ENCODE assay signal across 8 cellular contexts in genomic region chr19:2949939-2950285, GRCh38. TPM values are rescaled to one million over a fixed set of nuclear protein-coding genes. Genes with fewer than 3 reads are reported as not detected.
DNase-seq lines count a peak whose midpoint lies in the region; ATAC-seq and TF ChIP-seq lines count a peak whose summit lies in the region.

No MANE protein-coding gene starts in this region.

- H3K27me3 ChIP-seq in colonic mucosa = no peaks in the 10 kb centered on the region
- no peaks in the 10 kb centered on the region for H3K27me3 ChIP-seq in lung (ENCODE audit: control insufficient read depth, insufficient read depth)
- H3K27me3 ChIP-seq in vagina = no peaks in the 10 kb centered on the region

- H3K36me3 ChIP-seq in OCI-LY7 (ENCODE audit: insufficient read depth, low read length) (no peaks in the 10 kb centered on the region), colonic mucosa (no peaks in the 10 kb centered on the region), lung (ENCODE audit: control insufficient read depth in 2 of 2, insufficient read depth in 2 of 2, low read length in 2 of 2) (no peaks in the 10 kb centered on the region), vagina (no peaks in the 10 kb centered on the region)

- peaks cover 16% of the 10 kb centered on the region; the same call in 1 of the 2 replicates for H3K79me2 ChIP-seq in OCI-LY7 (ENCODE audit: insufficient read depth, low read depth, low read length)

- ATAC-seq in GM21528 (IDR thresholded peaks at IDR 0.05; ENCODE audit: low FRiP score, unreplicated experiment) (peak; percentile 5), lung (ENCODE audit: insufficient read depth, low FRiP score) (peak; percentile 2)

- no TSS peak for BruUV-seq in OCI-LY7 (replicated peaks; lab: Mats Ljungman, UMichigan)

- 0 to 1% methylated on average over 11 of the region's 11 CpGs for WGBS in lung, 2 donors

- H3K4me3 ChIP-seq in OCI-LY7 (ENCODE audit: low read depth, low read length, poor library complexity, severe bottlenecking) = peak overlapping the region; percentile 96
- H3K4me3 ChIP-seq in colonic mucosa = peak overlapping the region; percentile 79
- H3K4me3 ChIP-seq in lung = peak overlapping the region; percentile 90
- H3K4me3 ChIP-seq in vagina = peak overlapping the region; percentile 51 to 73

- H3K9me3 ChIP-seq in OCI-LY7 (ENCODE audit: low read length) (no peaks in the 10 kb centered on the region), colonic mucosa (no peaks in the 10 kb centered on the region), lung (ENCODE audit: control insufficient read depth in 2 of 2, insufficient read depth in 1 of 2, low read length in 1 of 2) (no peaks in the 10 kb centered on the region), vagina (no peaks in the 10 kb centered on the region)

- no peak for TF ChIP-seq POLR2A in vagina (IDR thresholded peaks at IDR 0.05)

- peak overlapping the region; percentile 85 for H3K4me2 ChIP-seq in OCI-LY7 (ENCODE audit: low read length)

- POLR2A ChIA-PET in OCI-LY7 (lab: Charles Lee) = interaction anchor here (0.9 to 2.1 kb wide), 6 partner anchors 15 to 179 kb away, joined by 3 to 8 read pairs (median 4); partner anchors contain the start of gene ZNF57

- peak overlapping the region; percentile 56; the same call in 1 of the 2 replicates for H2AFZ ChIP-seq in OCI-LY7 (ENCODE audit: low read length)

- peak overlapping the region; percentile 71 for H3K27ac ChIP-seq in OCI-LY7 (ENCODE audit: low read depth, low read length, poor library complexity, severe bottlenecking)
- H3K27ac ChIP-seq in colonic mucosa = peak overlapping the region; percentile 91
- peak overlapping the region; percentile 91 to 96 for H3K27ac ChIP-seq in lung (ENCODE audit: low read depth in 1 of 2, low read length in 1 of 2)
- H3K27ac ChIP-seq in vagina = peak overlapping the region; percentile 95

- H3K4me1 ChIP-seq in OCI-LY7 (ENCODE audit: insufficient read depth, low read length, poor library complexity, severe bottlenecking) (peaks cover 23% of the 10 kb centered on the region), colonic mucosa (no peaks in the 10 kb centered on the region), lung (ENCODE audit: control insufficient read depth in 2 of 2, insufficient read depth in 2 of 2, low read length in 2 of 2) (peaks cover 4 to 6% of the 10 kb centered on the region in 2 donors), vagina (peaks cover 17% of the 10 kb centered on the region)

- DNase-seq in CD1c-positive myeloid dendritic cell (ENCODE audit: extremely low spot score) = peak; percentile 17
- peak; percentile 59 for DNase-seq in OCI-LY7 (ENCODE audit: low spot score)
- DNase-seq in colonic mucosa = no peak
- DNase-seq in lung (ENCODE audit: low spot score) = peak; percentile 45
- DNase-seq in vagina (ENCODE audit: extremely low spot score in 2 of 2) = no peak
- no peak for DNase-seq in NCI-H187 (lab: John Stamatoyannopoulos, UW)
- DNase-seq in T-helper 9 cell = no peak

- intact Hi-C loops in OCI-LY7 (cut with micrococcal nuclease; ENCODE audit: unreplicated experiment) = loop anchor here (2.0 to 5.0 kb wide), 2 partner anchors 177 to 213 kb away; no protein-coding TSS in a partner anchor
- intact Hi-C loops in colonic mucosa (cut with DNase I) = no loop called here
- intact Hi-C loops in vagina (cut with DNase I) = loop anchor here (10.0 kb wide), 1 partner anchor 155 kb away; no protein-coding TSS in a partner anchor

- CTCF ChIA-PET in OCI-LY7 (lab: Charles Lee; ENCODE audit: unreplicated experiment) = interaction anchor here (0.9 to 1.5 kb wide), 3 partner anchors 63 to 175 kb away, joined by 3 to 4 read pairs (median 3); no protein-coding TSS in a partner anchor

- TF ChIP-seq CTCF in OCI-LY7 (conservative IDR thresholded peaks at IDR 0.05; ENCODE audit: low read length) (no peak), colonic mucosa (IDR thresholded peaks at IDR 0.05) (no peak), lung (IDR thresholded peaks at IDR 0.05; ENCODE audit: control extremely low read depth, extremely low read depth) (no peak), vagina (IDR thresholded peaks at IDR 0.05) (no peak)

- H4K20me1 ChIP-seq in OCI-LY7 (ENCODE audit: insufficient read depth, low read length) = no peaks in the 10 kb centered on the region

- H3K9me2 ChIP-seq in OCI-LY7 (ENCODE audit: insufficient read depth, low read length) = no peaks in the 10 kb centered on the region

- peak overlapping the region; percentile 77 to 92 for H3K9ac ChIP-seq in colonic mucosa (ENCODE audit: low read depth in 2 of 2, low read length in 2 of 2)

RNA-seq across cellular contexts. Expression of gene ZNF77, which starts 5.1 kb away (rescaled TPM):
- total RNA-seq in OCI-LY7 (2014; rRNA removed; shearing (Covaris generic)) = 4.8 and 5.4 TPM in 2 replicates
- 6.8 TPM in 2 replicates for total RNA-seq in OCI-LY7 (2022)
- 1 to 10 TPM; 3.1 to 3.3 TPM for total RNA-seq in colonic mucosa
- total RNA-seq in lung = 1 to 10 TPM; 3.3 to 6.7 TPM
- polyA plus RNA-seq in lung = 1 to 10 TPM; 3.0 to 3.2 TPM
- total RNA-seq in vagina = 6.4 TPM

RNA-seq across cellular contexts. Expression of gene TLE6, which starts 27.5 kb away (rescaled TPM):
- total RNA-seq in OCI-LY7 (2014; rRNA removed; shearing (Covaris generic)) = 15.9 and 16.4 TPM in 2 replicates
- total RNA-seq in OCI-LY7 (2022) = 21.5 and 23.0 TPM in 2 replicates
- 1 to 10 TPM; 2.9 to 3.8 TPM for total RNA-seq in colonic mucosa
- 1 to 10 TPM; 6.3 to 8.8 TPM for total RNA-seq in lung
- 1 to 10 TPM; 6.1 to 8.0 TPM for polyA plus RNA-seq in lung
- 10.6 TPM for total RNA-seq in vagina

RNA-seq across cellular contexts. Expression of gene ZNF57, which starts 49.2 kb away (rescaled TPM):
- 7.4 and 7.7 TPM in 2 replicates for total RNA-seq in OCI-LY7 (2014; rRNA removed; shearing (Covaris generic))
- total RNA-seq in OCI-LY7 (2022) (4.3 and 6.6 TPM in 2 replicates), colonic mucosa (10 to 100 TPM; 10.9 to 12.4 TPM), lung (1 to 10 TPM; 4.3 to 4.6 TPM), vagina (7.4 TPM)
- 1 to 10 TPM; 4.0 to 5.5 TPM for polyA plus RNA-seq in lung

Comparison
In these comparisons a context has a peak if more than half of its experiments do, and no peak if none do; other contexts are left out.
1. DNase-seq: peak in CD1c-positive myeloid dendritic cell (single experiment), OCI-LY7 (single experiment) and lung (single experiment); none in colonic mucosa (single experiment), vagina (0 of 2), NCI-H187 (0 of 2) and T-helper 9 cell (single experiment).
2. Peak in every context shown above with its lines, with median percentiles within 50 percentile points of each other: H3K27ac ChIP-seq and H3K4me3 ChIP-seq.